Comparison of ENCODE assay signal across 23 cellular contexts in the genomic region with DNA sequence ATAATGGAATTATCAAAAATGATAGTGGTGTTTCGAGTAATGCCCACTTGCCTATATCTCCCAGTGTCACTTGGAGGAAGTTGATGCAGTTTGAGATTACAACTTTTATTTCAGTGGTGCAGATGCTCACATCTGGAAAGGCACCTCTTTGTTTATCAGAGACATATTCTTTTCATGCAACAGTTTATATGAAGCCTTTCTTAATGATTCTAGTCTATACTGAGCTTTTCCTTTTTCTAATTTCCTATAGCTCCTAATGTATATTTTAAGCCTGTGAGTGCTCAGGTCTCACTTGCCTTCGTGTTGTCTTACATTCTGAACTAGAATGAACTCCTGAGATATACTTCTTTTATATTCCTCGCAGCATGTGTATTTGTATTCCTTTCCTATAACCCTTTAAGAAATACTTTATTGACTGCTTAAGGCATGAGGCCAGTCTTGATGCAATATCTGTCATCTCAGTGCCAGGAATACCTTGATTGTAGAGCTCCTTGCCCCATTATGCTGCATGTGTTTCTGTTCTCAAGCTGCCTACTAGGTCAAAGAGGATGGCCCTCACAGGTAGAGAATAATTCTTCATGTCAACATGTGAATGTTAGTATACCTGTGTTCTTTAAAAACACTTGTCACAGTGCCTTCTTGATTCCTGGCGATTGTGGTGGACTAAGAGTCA.
"Had no signal": no experiment of that assay in that cellular context is flagged by ENCODE, and none has a peak within 500 bp of the region (broad histone marks: within the 10 kb centered on the region; RNA-seq: fewer than 3 reads in every experiment).

No MANE protein-coding gene starts in this region.

- H3K4me3 ChIP-seq: ascending aorta had no signal

- H3K27me3 ChIP-seq: ascending aorta had no signal

- ATAC-seq: activated CD4-positive, CD25-positive, alpha-beta regulatory T cell treated with anti-CD3 and anti-CD28 coated beads, Interleukin-2, amount 50 U/mL, for 24 hours; activated CD8-positive, alpha-beta T cell treated with anti-CD3 and anti-CD28 coated beads for 36 hours; activated naive CD4-positive, alpha-beta T cell treated with anti-CD3 and anti-CD28 coated beads, Interleukin-2, amount 50 U/mL, for 72 hours; activated naive CD8-positive, alpha-beta T cell treated with anti-CD3 and anti-CD28 coated beads, Interleukin-2, amount 50 U/mL, for 24 hours; T-helper 17 cell had no signal

- H3K36me3 ChIP-seq: ascending aorta had no signal

- H3K4me1 ChIP-seq: ascending aorta had no signal

- H3K27ac ChIP-seq: ascending aorta had no signal

- DNase-seq: activated CD4-positive, alpha-beta T cell treated with anti-CD3 and anti-CD28 coated beads for 4 hours; activated CD8-positive, alpha-beta memory T cell treated with anti-CD3 and anti-CD28 coated beads, Interleukin-2, amount 50 U/mL, for 4 hours; activated CD8-positive, alpha-beta T cell treated with anti-CD3 and anti-CD28 coated beads for 36 hours; activated effector memory CD4-positive, alpha-beta T cell treated with anti-CD3 and anti-CD28 coated beads, Interleukin-2, amount 50 U/mL, for 16 hours; activated naive CD4-positive, alpha-beta T cell treated with Interleukin-2 at 50 U/mL for 16 hours; activated naive CD8-positive, alpha-beta T cell treated with anti-CD3 and anti-CD28 coated beads, Interleukin-2, amount 50 U/mL, for 24 hours; activated T-cell treated with anti-CD3 and anti-CD28 coated beads, Interleukin-2, amount 50 U/mL, for 1 hour; amniotic stem cell; KG1; NCI-H1092; NCI-H1417; NCI-H1930; NCI-H2171 treated with DMSO at 0.1 percent for 48 hours; NCI-H345; NCI-H510A; NCI-H69; NK-92 treated with Interleukin-12 subunit alpha and Interleukin-12 subunit beta, amount 100 ng/mL, for 24 hours; SHP77 treated with DMSO at 0.1 percent for 48 hours; T-helper 17 cell; T-helper 9 cell had no signal
